ENCODE assay signal across 21 cellular contexts in the genomic region with DNA sequence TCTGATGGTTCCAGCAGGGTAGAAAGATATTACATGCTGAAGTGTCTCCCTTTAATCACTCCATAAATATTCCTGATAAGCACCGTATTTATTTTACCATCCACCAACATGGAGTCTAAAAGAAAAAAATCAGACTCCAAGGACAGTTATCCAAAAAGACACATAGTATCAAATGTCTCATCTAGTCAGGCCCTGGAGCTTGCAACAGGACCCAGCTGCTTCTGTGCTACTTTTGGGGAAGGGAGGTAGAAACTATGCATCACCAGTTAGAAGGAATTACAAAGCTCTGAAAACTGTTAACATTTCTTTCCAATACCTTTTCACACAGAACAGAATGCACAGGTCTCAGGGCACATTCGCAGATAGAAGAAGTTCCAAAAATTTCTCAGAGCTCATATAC.
DNase-seq lines count a peak whose midpoint lies in the region; ATAC-seq and TF ChIP-seq lines count a peak whose summit lies in the region.
"Had no signal": no experiment of that assay in that cellular context is flagged by ENCODE, and none has a peak within 500 bp of the region (broad histone marks: within the 10 kb centered on the region; RNA-seq: fewer than 3 reads in every experiment).

No MANE protein-coding gene starts in this region.

- TF ChIP-seq POLR2A in IMR-90 (IDR thresholded peaks at IDR 0.05; ENCODE audit: low read depth, low read length): no peak

- no peak overlapping the region for H4K91ac ChIP-seq in IMR-90 (ENCODE audit: insufficient read depth, low read depth, low read length)

- TF ChIP-seq CTCF in IMR-90 (conservative IDR thresholded peaks at IDR 0.05; ENCODE audit: low read depth, low read length) (no peak), brain microvascular endothelial cell (IDR thresholded peaks at IDR 0.05; ENCODE audit: low read depth, low read length, missing control alignments) (no peak), left lung (IDR thresholded peaks at IDR 0.05) (no peak)

- no peak overlapping the region for H2AK9ac ChIP-seq in IMR-90 (replicated peaks; ENCODE audit: low read depth, low read length, poor library complexity)

- no peak overlapping the region for H2BK15ac ChIP-seq in IMR-90 (ENCODE audit: low read depth, low read length)

- no peaks in the 10 kb centered on the region for H4K20me1 ChIP-seq in IMR-90 (ENCODE audit: insufficient read depth, low read length)

- no peak overlapping the region for H3K14ac ChIP-seq in IMR-90 (replicated peaks; ENCODE audit: low read depth, low read length)

- H3K79me1 ChIP-seq in IMR-90 (ENCODE audit: low read depth in 1 of 2, low read length in 2 of 2): peaks cover 6 to 7% of the 10 kb centered on the region in 2 experiments; a peak in 3 of 4 replicates

- dilution Hi-C loops in IMR-90 (cut with HindIII; ENCODE audit: low sequenced_read_pairs, unreplicated experiment): no loop called here

- H3K4me1 ChIP-seq in IMR-90 (ENCODE audit: control insufficient read depth, insufficient read depth, low read length) (peaks cover 12% of the 10 kb centered on the region), left lung (peaks cover 0 to 3% of the 10 kb centered on the region in 2 donors)
- H3K4me1 ChIP-seq: psoas muscle had no signal

- H3K4me2 ChIP-seq in IMR-90 (ENCODE audit: low read depth, low read length): 0 out of 2 replicates have a peak overlapping the region, but pooled peaks have one; percentile 10

- intact Hi-C loops in IMR-90 (cut with micrococcal nuclease) (loop anchor here (1.0 kb wide), 1 partner anchor 98 kb away; no protein-coding TSS in a partner anchor), left lung (cut with DNase I) (no loop called here)

- H3K4me3 ChIP-seq in IMR-90 (ENCODE audit: insufficient read depth, low read depth, low read length): no peak overlapping the region
- no peak overlapping the region for H3K4me3 ChIP-seq in brain microvascular endothelial cell (ENCODE audit: low read depth, low read length)
- H3K4me3 ChIP-seq in left lung: no peak overlapping the region
- H3K4me3 ChIP-seq: heart left ventricle, psoas muscle had no signal

- no peak overlapping the region for H4K8ac ChIP-seq in IMR-90 (ENCODE audit: low read depth in 2 of 2, low read length in 2 of 2)

- peak; percentile 61 for DNase-seq in IMR-90
- DNase-seq in brain microvascular endothelial cell: no peak
- no peak for DNase-seq in left lung
- peak; percentile 6 for DNase-seq in stromal cell of bone marrow (ENCODE audit: low read depth)
- no peak for DNase-seq in medulla oblongata (ENCODE audit: extremely low spot score)
- DNase-seq in NCI-H510A (lab: John Stamatoyannopoulos, UW): no peak
- DNase-seq: activated CD4-positive, alpha-beta T cell treated with anti-CD3 and anti-CD28 coated beads, Interleukin-2, amount 50 U/mL, for 48 hours; activated naive CD4-positive, alpha-beta T cell treated with anti-CD3 and anti-CD28 coated beads, Interleukin-2, amount 10 ng/mL, durations not matched to agents 7 days and 5 days; AML-193; MM.1S; NCI-H187 treated with DMSO at 0.1 percent for 48 hours; NCI-H345; nephron progenitor cell; NK-92 treated with Interleukin-12 subunit alpha and Interleukin-12 subunit beta, amount 100 ng/mL, for 24 hours; stimulated activated naive B cell treated with anti-CD40 and anti-IgM and Interleukin-4, amounts not matched to agents 10 μg/mL and 1 μg/mL and 100 μg/mL, for 72 hours; T-helper 1 cell had no signal

- POLR2A ChIA-PET in IMR-90 (lab: Charles Lee; ENCODE audit: unreplicated experiment): no interaction called here

- H2BK20ac ChIP-seq in IMR-90 (ENCODE audit: low read depth, low read length): no peak overlapping the region

- no peak overlapping the region for H2AK5ac ChIP-seq in IMR-90 (ENCODE audit: low read depth, low read length)

- H3K27ac ChIP-seq in IMR-90 (ENCODE audit: insufficient read depth, low read length) (no peak overlapping the region), brain microvascular endothelial cell (peak overlapping the region; percentile 57), left lung (peak overlapping the region in 1 of 2 donors; percentile 61)
- H3K27ac ChIP-seq: epithelial cell of prostate, psoas muscle had no signal

- in situ Hi-C loops in IMR-90 (cut with MboI; ENCODE audit: low sequenced_read_pairs): no loop called here
- in situ Hi-C loops in brain microvascular endothelial cell (cut with HindIII; ENCODE audit: low pct_ligation_motif_present, low sequenced_read_pairs): no loop called here

- no peaks in the 10 kb centered on the region for H3K27me3 ChIP-seq in IMR-90 (ENCODE audit: control insufficient read depth, insufficient read depth, low read length)
- no peaks in the 10 kb centered on the region for H3K27me3 ChIP-seq in brain microvascular endothelial cell (replicated peaks)
- no peaks in the 10 kb centered on the region for H3K27me3 ChIP-seq in left lung
- H3K27me3 ChIP-seq: heart left ventricle had no signal

- CTCF ChIA-PET in IMR-90 (lab: Yijun Ruan, JAX): no interaction called here

- no TSS peak for BruUV-seq in IMR-90 (replicated peaks; lab: Mats Ljungman, UMichigan)

- peaks cover 7% of the 10 kb centered on the region for H3K36me3 ChIP-seq in IMR-90 (ENCODE audit: control insufficient read depth, insufficient read depth, low read length)
- H3K36me3 ChIP-seq in brain microvascular endothelial cell (replicated peaks): peaks cover 9% of the 10 kb centered on the region
- peaks cover 0 to 3% of the 10 kb centered on the region in 2 donors for H3K36me3 ChIP-seq in left lung
- H3K36me3 ChIP-seq: heart left ventricle had no signal

- no peak for TF ChIP-seq RAD21 in IMR-90 (IDR thresholded peaks at IDR 0.05; ENCODE audit: low read length)

- no peak overlapping the region for H2AFZ ChIP-seq in IMR-90 (replicated peaks; ENCODE audit: low read length, poor library complexity)

- peak; percentile 70 for ATAC-seq in IMR-90 (ENCODE audit: low read depth)
- peak; percentile 33 for ATAC-seq in left lung
- ATAC-seq in GM18867 (IDR thresholded peaks at IDR 0.05; ENCODE audit: unreplicated experiment): no peak
- ATAC-seq in HG02798 (IDR thresholded peaks at IDR 0.05; ENCODE audit: poor library complexity, unreplicated experiment): no peak
- ATAC-seq: stimulated activated naive B cell treated with anti-CD40 and anti-IgM and Interleukin-4, amounts not matched to agents 10 μg/mL and 1 μg/mL and 100 μg/mL, for 72 hours had no signal

- H4K5ac ChIP-seq in IMR-90 (ENCODE audit: low read depth, low read length): no peak overlapping the region

- no peak overlapping the region for H3K23ac ChIP-seq in IMR-90 (ENCODE audit: low read depth, low read length)

- H2BK120ac ChIP-seq in IMR-90 (ENCODE audit: low read depth, low read length): no peak overlapping the region

- H3K56ac ChIP-seq in IMR-90 (ENCODE audit: extremely low read depth, insufficient read depth, low read length): no peak overlapping the region

- H3K18ac ChIP-seq in IMR-90 (ENCODE audit: low read depth, low read length): no peak overlapping the region

- H3K9me3 ChIP-seq in IMR-90 (ENCODE audit: control insufficient read depth, insufficient read depth, low read length) (no peaks in the 10 kb centered on the region; the same call in 1 of the 2 replicates), left lung (no peaks in the 10 kb centered on the region)
- H3K9me3 ChIP-seq: psoas muscle had no signal

- no peak overlapping the region for H3K4ac ChIP-seq in IMR-90 (ENCODE audit: low read depth, low read length)

- no peak overlapping the region for H3K9ac ChIP-seq in IMR-90 (ENCODE audit: low read depth, low read length)

- H3K9me1 ChIP-seq in IMR-90 (ENCODE audit: insufficient read depth, low read length): peaks cover 10% of the 10 kb centered on the region

- no peak overlapping the region for H2BK5ac ChIP-seq in IMR-90 (ENCODE audit: low read depth, low read length, poor library complexity, severe bottlenecking)

- WGBS in IMR-90 (ENCODE audit: extremely low coverage in 2 of 2, insufficient read length in 1 of 2), 2 experiments: 33% methylated on average over 1 of the region's 2 CpGs; no CpG with 5 or more reads in 1 of the 2 experiments

TF ChIP-seq in IMR-90, 13 proteins besides CTCF, POLR2A, EP300 and RAD21:
- TF ChIP-seq MAFK (IDR thresholded peaks at IDR 0.05; ENCODE audit: low read depth, low read length) (no peak), CEBPB (IDR thresholded peaks at IDR 0.05; ENCODE audit: low read depth, low read length) (no peak), RCOR1 (IDR thresholded peaks at IDR 0.05; ENCODE audit: insufficient replicate concordance, low read length) (no peak), RFX5 (IDR thresholded peaks at IDR 0.05; ENCODE audit: low read depth, low read length) (no peak), CHD1 (IDR thresholded peaks at IDR 0.05; ENCODE audit: low read depth, low read length) (no peak), FOS (IDR thresholded peaks at IDR 0.05; ENCODE audit: low read depth, low read length) (no peak), MXI1 (IDR thresholded peaks at IDR 0.05; ENCODE audit: borderline replicate concordance, low read depth, low read length) (no peak), SMC3 (IDR thresholded peaks at IDR 0.05; ENCODE audit: low read depth, low read length) (no peak)
TF ChIP-seq in IMR-90: peak in this region for 0.

Comparison
In these comparisons a context has a peak if more than half of its experiments do, and no peak if none do; other contexts are left out.
1. ATAC-seq: peak in IMR-90 (single experiment) and left lung (single experiment); none in GM18867 (single experiment) and HG02798 (single experiment).
2. DNase-seq: peak in IMR-90 (single experiment) and stromal cell of bone marrow (single experiment); none in brain microvascular endothelial cell (single experiment), left lung (0 of 2), medulla oblongata (single experiment) and NCI-H510A (single experiment).